4 cellular contexts compared by ENCODE assay signal in genomic region chr15:81293728-81294500, GRCh38.
TF ChIP-seq lines count a peak whose summit lies in the region.

No MANE protein-coding gene starts in this region.

TF ChIP-seq in SK-N-SH, 30 proteins besides CTCF, POLR2A, EP300 and RAD21:
- no peak for TF ChIP-seq ZBTB33 (IDR thresholded peaks at IDR 0.05; ENCODE audit: borderline replicate concordance, low read depth)
- TF ChIP-seq USF2 (IDR thresholded peaks at IDR 0.05; ENCODE audit: borderline replicate concordance, low read depth, low read length), result no peak
- TF ChIP-seq RFX5 (IDR thresholded peaks at IDR 0.05; ENCODE audit: low read length), result peak; percentile 71; the same call in 1 of the 2 replicates
- no peak for TF ChIP-seq PBX3 (IDR thresholded peaks at IDR 0.05)
TF ChIP-seq in SK-N-SH: peak in this region for 1.

TF ChIP-seq in SK-N-SH treated with all-trans-retinoic acid at 6 μM for 48 hours, 23 proteins besides CTCF, POLR2A, EP300 and RAD21 (continued from another document):
- TF ChIP-seq PPARA (CRISPR knock-in tag; IDR thresholded peaks at IDR 0.05; ENCODE audit: borderline replicate concordance) (no peak), ISL1 (CRISPR knock-in tag; IDR thresholded peaks at IDR 0.05) (no peak), TCF4 (CRISPR knock-in tag; IDR thresholded peaks at IDR 0.05; ENCODE audit: borderline replicate concordance) (no peak)

TF ChIP-seq in WTC11, 78 proteins besides CTCF, POLR2A, EP300 and RAD21 (continued from another document):
- TF ChIP-seq NFATC4 (CRISPR knock-in tag; IDR thresholded peaks at IDR 0.05) (no peak), JAZF1 (CRISPR knock-in tag; IDR thresholded peaks at IDR 0.05) (no peak), ATF2 (CRISPR knock-in tag; IDR thresholded peaks at IDR 0.05; ENCODE audit: borderline replicate concordance, low read depth) (no peak), ZNF219 (CRISPR knock-in tag; IDR thresholded peaks at IDR 0.05; ENCODE audit: borderline replicate concordance) (no peak), ZNF416 (CRISPR knock-in tag; IDR thresholded peaks at IDR 0.05) (no peak), E2F1 (CRISPR knock-in tag; IDR thresholded peaks at IDR 0.05) (no peak), PRDM15 (CRISPR knock-in tag; IDR thresholded peaks at IDR 0.05) (no peak), AFF4 (CRISPR knock-in tag; IDR thresholded peaks at IDR 0.05; ENCODE audit: borderline replicate concordance) (no peak), RORB (CRISPR knock-in tag; IDR thresholded peaks at IDR 0.05) (no peak), ZNF423 (CRISPR knock-in tag; IDR thresholded peaks at IDR 0.05) (no peak)

TF ChIP-seq in H1, 55 proteins besides CTCF, POLR2A, EP300 and RAD21 (continued from another document):
- TF ChIP-seq SIRT6 (IDR thresholded peaks at IDR 0.05; ENCODE audit: low read length) (no peak), KDM5A (IDR thresholded peaks at IDR 0.05; ENCODE audit: low read length) (no peak), TEAD4 (IDR thresholded peaks at IDR 0.05; ENCODE audit: low read depth, low read length) (no peak), JUND (IDR thresholded peaks at IDR 0.05; ENCODE audit: low read length) (no peak), HDAC6 (IDR thresholded peaks at IDR 0.05; ENCODE audit: low read depth, low read length) (no peak), NANOG (IDR thresholded peaks at IDR 0.05; ENCODE audit: insufficient read depth, low read depth, low read length, poor library complexity, severe bottlenecking) (no peak), GTF2F1 (IDR thresholded peaks at IDR 0.05; ENCODE audit: borderline replicate concordance, low read depth, low read length) (no peak), POLR2AphosphoS5 (IDR thresholded peaks at IDR 0.05; ENCODE audit: low read depth, low read length) (no peak), RFX5 (IDR thresholded peaks at IDR 0.05; ENCODE audit: borderline replicate concordance, low read depth, low read length) (no peak), CHD7 (IDR thresholded peaks at IDR 0.05; ENCODE audit: insufficient replicate concordance, low read length) (no peak), POU5F1 (IDR thresholded peaks at IDR 0.05; ENCODE audit: low read depth, low read length) (no peak), TAF1 (IDR thresholded peaks at IDR 0.05; ENCODE audit: low read depth, low read length) (no peak), CHD1 (IDR thresholded peaks at IDR 0.05; ENCODE audit: low read depth, low read length) (no peak)
